In genomic region chr10:15088428-15089261, GRCh38 we compare ENCODE assay signal across 8 cellular contexts. TPM values are rescaled to one million over a fixed set of nuclear protein-coding genes. Genes with fewer than 3 reads are reported as not detected.
DNase-seq lines count a peak whose midpoint lies in the region; ATAC-seq and TF ChIP-seq lines count a peak whose summit lies in the region.

TSS of gene ACBD7 (minus strand) at chr10:15088776. CDS start at chr10:15088728, 48 bp downstream.

- DNase-seq in DMS 273 treated with DMSO at 0.1 percent for 48 hours (lab: John Stamatoyannopoulos, UW) (peak; percentile 53), HuH-7 (ENCODE audit: low spot score) (peak; percentile 96), PC-9 (peak; percentile 62 to 78), fibroblast of gingiva (ENCODE audit: low read depth) (peak; percentile 69)
- peak; percentile 66 for DNase-seq in activated T-cell treated with anti-CD3 and anti-CD28 coated beads, Interleukin-2, amount 50 U/mL, for 4 hours
- DNase-seq in naive thymus-derived CD4-positive, alpha-beta T cell: peak; percentile 74 to 87 (median 78)
- peak; percentile 64 to 88 for DNase-seq in stimulated activated effector memory CD8-positive, alpha-beta T cell treated with anti-CD3 and anti-CD28 coated beads, Interleukin-12 subunit alpha, Interleukin-12 subunit beta, amount 100 ng/mL, for 72 hours (ENCODE audit: low spot score in 2 of 2)

- H2AFZ ChIP-seq in PC-9: peak within 1 kb of the TSS; percentile 79

- no peaks in the 10 kb centered on the region for H3K27me3 ChIP-seq in PC-9 (ENCODE audit: insufficient read depth, low read depth)
- H3K27me3 ChIP-seq in naive thymus-derived CD4-positive, alpha-beta T cell (ENCODE audit: control insufficient read depth in 2 of 2, insufficient read depth in 2 of 2, low read length in 2 of 2): no peaks in the 10 kb centered on the region

- CTCF ChIA-PET in PC-9 (lab: Charles Lee): no interaction called here
- CTCF ChIA-PET in naive thymus-derived CD4-positive, alpha-beta T cell (lab: Charles Lee): no interaction called here

- H3K4me1 Mint-ChIP-seq in activated T-cell treated with anti-CD3 and anti-CD28 coated beads, Interleukin-2, amount 50 U/mL, for 4 hours (ENCODE audit: low read depth): peaks cover 4% of the 10 kb centered on the region
- peaks cover 0 to 6% (median 0%) of the 10 kb centered on the region in 7 donors for H3K4me1 Mint-ChIP-seq in naive thymus-derived CD4-positive, alpha-beta T cell
- H3K4me1 Mint-ChIP-seq in stimulated activated effector memory CD8-positive, alpha-beta T cell treated with anti-CD3 and anti-CD28 coated beads, Interleukin-12 subunit alpha, Interleukin-12 subunit beta, amount 100 ng/mL, for 72 hours: no peaks in the 10 kb centered on the region

- no peaks in the 10 kb centered on the region for H4K20me1 ChIP-seq in PC-9 (ENCODE audit: insufficient read depth)

- H3K79me2 ChIP-seq in PC-9 (ENCODE audit: low read depth): no peaks in the 10 kb centered on the region

- no peak within 1 kb of the TSS for H3K27ac ChIP-seq in PC-9
- no peak within 1 kb of the TSS for H3K27ac ChIP-seq in naive thymus-derived CD4-positive, alpha-beta T cell (ENCODE audit: low read depth, low read length)

- no peaks in the 10 kb centered on the region for H3K36me3 Mint-ChIP-seq in activated T-cell treated with anti-CD3 and anti-CD28 coated beads, Interleukin-2, amount 50 U/mL, for 4 hours (ENCODE audit: insufficient read depth)
- no peaks in the 10 kb centered on the region for H3K36me3 Mint-ChIP-seq in naive thymus-derived CD4-positive, alpha-beta T cell
- no peaks in the 10 kb centered on the region for H3K36me3 Mint-ChIP-seq in stimulated activated effector memory CD8-positive, alpha-beta T cell treated with anti-CD3 and anti-CD28 coated beads, Interleukin-12 subunit alpha, Interleukin-12 subunit beta, amount 100 ng/mL, for 72 hours

- no peaks in the 10 kb centered on the region for H3K36me3 ChIP-seq in PC-9 (ENCODE audit: low read depth)
- no peaks in the 10 kb centered on the region for H3K36me3 ChIP-seq in naive thymus-derived CD4-positive, alpha-beta T cell (ENCODE audit: control insufficient read depth in 2 of 3, insufficient read depth in 3 of 3, low read length in 3 of 3)

- intact Hi-C loops in PC-9 (cut with micrococcal nuclease; ENCODE audit: unreplicated experiment): no loop called here
- intact Hi-C loops in naive thymus-derived CD4-positive, alpha-beta T cell (cut with micrococcal nuclease): loop anchor here (1.0 to 2.0 kb wide), 2 partner anchors 9 to 80 kb away; partner anchors contain the start of genes RPP38 (in 2 of the 2) and NMT2 (in 1 of the 2)

- H3F3A ChIP-seq in PC-9 (ENCODE audit: insufficient read depth, low read depth): peaks cover 4% of the 10 kb centered on the region; the same call in 1 of the 2 replicates

- H3K4me1 ChIP-seq in PC-9 (replicated peaks; ENCODE audit: insufficient read depth): peaks cover 5% of the 10 kb centered on the region
- H3K4me1 ChIP-seq in naive thymus-derived CD4-positive, alpha-beta T cell (ENCODE audit: control insufficient read depth in 2 of 2, insufficient read depth in 2 of 2, low read length in 2 of 2): no peaks in the 10 kb centered on the region

- no peaks in the 10 kb centered on the region for H3K9me3 Mint-ChIP-seq in activated T-cell treated with anti-CD3 and anti-CD28 coated beads, Interleukin-2, amount 50 U/mL, for 4 hours
- no peaks in the 10 kb centered on the region for H3K9me3 Mint-ChIP-seq in naive thymus-derived CD4-positive, alpha-beta T cell
- H3K9me3 Mint-ChIP-seq in stimulated activated effector memory CD8-positive, alpha-beta T cell treated with anti-CD3 and anti-CD28 coated beads, Interleukin-12 subunit alpha, Interleukin-12 subunit beta, amount 100 ng/mL, for 72 hours: no peaks in the 10 kb centered on the region

- H3K4me3 Mint-ChIP-seq in activated T-cell treated with anti-CD3 and anti-CD28 coated beads, Interleukin-2, amount 50 U/mL, for 4 hours: peak within 1 kb of the TSS; percentile 66
- H3K4me3 Mint-ChIP-seq in naive thymus-derived CD4-positive, alpha-beta T cell: peak within 1 kb of the TSS; percentile 69 to 82 (median 77)
- H3K4me3 Mint-ChIP-seq in stimulated activated effector memory CD8-positive, alpha-beta T cell treated with anti-CD3 and anti-CD28 coated beads, Interleukin-12 subunit alpha, Interleukin-12 subunit beta, amount 100 ng/mL, for 72 hours: peak within 1 kb of the TSS; percentile 70

- no peaks in the 10 kb centered on the region for H3K9me2 ChIP-seq in PC-9 (ENCODE audit: insufficient read depth)

- H3K27ac Mint-ChIP-seq in naive thymus-derived CD4-positive, alpha-beta T cell: peak within 1 kb of the TSS in 2 of 9 donors; percentile 29 to 45
- no peak within 1 kb of the TSS for H3K27ac Mint-ChIP-seq in stimulated activated effector memory CD8-positive, alpha-beta T cell treated with anti-CD3 and anti-CD28 coated beads, Interleukin-12 subunit alpha, Interleukin-12 subunit beta, amount 100 ng/mL, for 72 hours

- peak; percentile 30 for TF ChIP-seq CTCF in PC-9 (conservative IDR thresholded peaks at IDR 0.05)

- peak; percentile 99 for ATAC-seq in GM21515 (IDR thresholded peaks at IDR 0.05; ENCODE audit: unreplicated experiment)
- peak; percentile 100 for ATAC-seq in activated T-cell treated with anti-CD3 and anti-CD28 coated beads, Interleukin-2, amount 50 U/mL, for 4 hours
- peak; percentile 98 for ATAC-seq in naive thymus-derived CD4-positive, alpha-beta T cell
- ATAC-seq in stimulated activated effector memory CD8-positive, alpha-beta T cell treated with anti-CD3 and anti-CD28 coated beads, Interleukin-12 subunit alpha, Interleukin-12 subunit beta, amount 100 ng/mL, for 72 hours: peak; percentile 99

- no TSS peak for BruUV-seq in PC-9 (replicated peaks; lab: Mats Ljungman, UMichigan)

- POLR2A ChIA-PET in PC-9 (lab: Charles Lee; ENCODE audit: unreplicated experiment): no interaction called here
- POLR2A ChIA-PET in naive thymus-derived CD4-positive, alpha-beta T cell (lab: Charles Lee): no interaction called here

- peak within 1 kb of the TSS; percentile 80 for H3K4me2 ChIP-seq in PC-9

- H3K4me3 ChIP-seq in PC-9: peak within 1 kb of the TSS; percentile 60; the same call in 1 of the 2 replicates
- peak within 1 kb of the TSS; percentile 71 for H3K4me3 ChIP-seq in naive thymus-derived CD4-positive, alpha-beta T cell (ENCODE audit: low read length)

- H3K27me3 Mint-ChIP-seq in activated T-cell treated with anti-CD3 and anti-CD28 coated beads, Interleukin-2, amount 50 U/mL, for 4 hours (ENCODE audit: low read depth): no peaks in the 10 kb centered on the region
- peaks cover 0 to 19% (median 0%) of the 10 kb centered on the region in 5 donors for H3K27me3 Mint-ChIP-seq in naive thymus-derived CD4-positive, alpha-beta T cell

- H3K9me3 ChIP-seq in PC-9 (ENCODE audit: insufficient read depth, low read depth): no peaks in the 10 kb centered on the region
- no peaks in the 10 kb centered on the region for H3K9me3 ChIP-seq in naive thymus-derived CD4-positive, alpha-beta T cell (ENCODE audit: control insufficient read depth in 2 of 3, low read length in 3 of 3)

RNA-seq across cellular contexts. Expression of gene ACBD7, which starts in this region (rescaled TPM):
- 5.9 and 8.2 TPM in 2 replicates for total RNA-seq in PC-9 (2021)
- under 1 TPM; 0.23 to 0.79 (median 0.52) TPM for total RNA-seq in activated T-cell treated with anti-CD3 and anti-CD28 coated beads, Interleukin-2, amount 50 U/mL, for 4 hours
- 1 to 10 TPM in 1 of 5 experiments, under 1 TPM in 3, not detected in 1; 0.27 to 1.5 (median 0.60) TPM for total RNA-seq in naive thymus-derived CD4-positive, alpha-beta T cell
- polyA plus RNA-seq in naive thymus-derived CD4-positive, alpha-beta T cell: under 1 TPM in 1 of 2 donors, not detected in 1; 0.43 TPM

Comparison
In these comparisons a context has a peak if more than half of its experiments do, and no peak if none do; other contexts are left out.
1. Peak in DNase-seq and ATAC-seq in activated T-cell treated with anti-CD3 and anti-CD28 coated beads, Interleukin-2, amount 50 U/mL, for 4 hours; RNA of the gene not detected or under 1 TPM.